In genomic region chr11:133064152-133064877, GRCh38 we compare ENCODE assay signal across 9 cellular contexts.
DNase-seq lines count a peak whose midpoint lies in the region; ATAC-seq, FAIRE-seq and TF ChIP-seq lines count a peak whose summit lies in the region.
"Had no signal": no experiment of that assay in that cellular context is flagged by ENCODE, and none has a peak within 500 bp of the region (broad histone marks: within the 10 kb centered on the region; RNA-seq: fewer than 3 reads in every experiment).

No MANE protein-coding gene starts in this region.

- TF ChIP-seq POLR2A in A549 (IDR thresholded peaks at IDR 0.05; ENCODE audit: low read length): no peak
- no peak for TF ChIP-seq POLR2A in Peyer's patch (IDR thresholded peaks at IDR 0.05)

- TF ChIP-seq CTCF in A549 (IDR thresholded peaks at IDR 0.05) (no peak), Peyer's patch (IDR thresholded peaks at IDR 0.05) (peak in 4 of 6 experiments; percentile 27 to 71 (median 66)), epithelial cell of proximal tubule (conservative IDR thresholded peaks at IDR 0.05; ENCODE audit: low read depth, low read length) (peak; percentile 72)
- TF ChIP-seq CTCF in CD4-positive, alpha-beta T cell (IDR thresholded peaks at IDR 0.05): no peak

- intact Hi-C loops in CD4-positive, alpha-beta T cell (cut with DNase I, micrococcal nuclease): no loop called here

- H3K4me1 ChIP-seq in A549: no peaks in the 10 kb centered on the region
- peaks cover 0 to 11% (median 0%) of the 10 kb centered on the region in 4 donors for H3K4me1 ChIP-seq in Peyer's patch

- H3K27ac ChIP-seq in A549 (no peak overlapping the region), Peyer's patch (peak overlapping the region in 2 of 4 donors; percentile 11 to 24)
- no peak overlapping the region for H3K27ac ChIP-seq in CD4-positive, alpha-beta T cell (ENCODE audit: low read depth, low read length)

- H3K9me3 Mint-ChIP-seq in CD4-positive, alpha-beta T cell: no peaks in the 10 kb centered on the region

- H3K27me3 Mint-ChIP-seq in CD4-positive, alpha-beta T cell: peaks cover 52% of the 10 kb centered on the region

- no peak overlapping the region; the same call in 2 of the 3 replicates for H3K4me2 ChIP-seq in A549

- no peaks in the 10 kb centered on the region for H3K27me3 ChIP-seq in Peyer's patch
- H3K27me3 ChIP-seq in CD4-positive, alpha-beta T cell (ENCODE audit: control insufficient read depth, insufficient read depth, low read length): peaks cover 14% of the 10 kb centered on the region

- peak; percentile 13 to 28; a peak in 1 of 5 replicates for TF ChIP-seq RAD21 in A549 (conservative IDR thresholded peaks at IDR 0.05 in 1 of 2, IDR thresholded peaks at IDR 0.05 in 1 of 2)

- H3K27ac Mint-ChIP-seq in CD4-positive, alpha-beta T cell: no peak overlapping the region

- CTCF ChIA-PET in A549 (lab: Yijun Ruan, JAX): interaction anchor here (0.9 to 1.0 kb wide), 2 partner anchors 14 to 22 kb away, joined by 3 read pairs; no protein-coding TSS in a partner anchor
- CTCF ChIA-PET in CD4-positive, alpha-beta T cell (lab: Charles Lee): no interaction called here

- 25% methylated on average over 25 of the region's 44 CpGs for WGBS in A549 (ENCODE audit: missing lambda C conversion rate)

- H3K9me3 ChIP-seq in A549: no peaks in the 10 kb centered on the region
- no peaks in the 10 kb centered on the region for H3K9me3 ChIP-seq in Peyer's patch
- H3K9me3 ChIP-seq in CD4-positive, alpha-beta T cell (ENCODE audit: control insufficient read depth, low read length): no peaks in the 10 kb centered on the region

- FAIRE-seq in A549 (lab: Jason Lieb, UNC) (no peak), urothelium cell line (lab: Jason Lieb, UNC) (no peak)

- no peaks in the 10 kb centered on the region for H3K36me3 Mint-ChIP-seq in CD4-positive, alpha-beta T cell (ENCODE audit: low read depth)

- POLR2A ChIA-PET in A549 (lab: Yijun Ruan, JAX): no interaction called here
- POLR2A ChIA-PET in CD4-positive, alpha-beta T cell (lab: Charles Lee): no interaction called here

- H3K4me3 ChIP-seq in A549: no peak overlapping the region
- H3K4me3 ChIP-seq in Peyer's patch: peak overlapping the region; percentile 18 to 58 (median 36)
- peak overlapping the region; percentile 67 for H3K4me3 ChIP-seq in epithelial cell of proximal tubule (ENCODE audit: low read depth, low read length)

- H3K4me1 Mint-ChIP-seq in CD4-positive, alpha-beta T cell (ENCODE audit: low read depth): no peaks in the 10 kb centered on the region

- H3K4me3 Mint-ChIP-seq in CD4-positive, alpha-beta T cell: no peak overlapping the region
- H3K4me3 Mint-ChIP-seq: central memory CD8-positive, alpha-beta T cell had no signal

- peak in 1 of 2 experiments; percentile 74; a peak in 3 of 6 replicates for ATAC-seq in A549
- ATAC-seq in GM19395 (IDR thresholded peaks at IDR 0.05; ENCODE audit: unreplicated experiment): peak; percentile 57
- no peak for ATAC-seq in CD4-positive, alpha-beta T cell (ENCODE audit: poor library complexity)

- DNase-seq in A549 (ENCODE audit: low read depth in 1 of 2, low spot score in 1 of 2): peak in 1 of 2 experiments; percentile 2
- peak in 2 of 3 donors; percentile 61 to 73 for DNase-seq in Peyer's patch
- DNase-seq in epithelial cell of proximal tubule (ENCODE audit: low read depth): no peak
- peak; percentile 82 for DNase-seq in midbrain (lab: John Stamatoyannopoulos, UW)
- peak; percentile 83 for DNase-seq in urothelium cell line (ENCODE audit: low spot score)
- no peak for DNase-seq in CD4-positive, alpha-beta T cell
- no peak for DNase-seq in central memory CD4-positive, alpha-beta T cell

- TF ChIP-seq EP300 in A549 (IDR thresholded peaks at IDR 0.05): no peak

- no peaks in the 10 kb centered on the region for H3K36me3 ChIP-seq in Peyer's patch

TF ChIP-seq in A549, 52 proteins besides CTCF, POLR2A, EP300 and RAD21:
- TF ChIP-seq NR3C1 (IDR thresholded peaks at IDR 0.05): no peak
- no peak for TF ChIP-seq HOXA7 (CRISPR knock-in tag; IDR thresholded peaks at IDR 0.05)
- no peak for TF ChIP-seq KDM1A (IDR thresholded peaks at IDR 0.05; ENCODE audit: low read depth)

Comparison
In these comparisons a context has a peak if more than half of its experiments do, and no peak if none do; other contexts are left out.
1. DNase-seq: peak in Peyer's patch (2 of 3), midbrain (single experiment) and urothelium cell line (single experiment); none in epithelial cell of proximal tubule (single experiment), CD4-positive, alpha-beta T cell (0 of 10) and central memory CD4-positive, alpha-beta T cell (single experiment).
2. CTCF ChIP-seq: peak in Peyer's patch (4 of 6) and epithelial cell of proximal tubule (single experiment); none in A549 (single experiment) and CD4-positive, alpha-beta T cell (single experiment).